In the genomic region with DNA sequence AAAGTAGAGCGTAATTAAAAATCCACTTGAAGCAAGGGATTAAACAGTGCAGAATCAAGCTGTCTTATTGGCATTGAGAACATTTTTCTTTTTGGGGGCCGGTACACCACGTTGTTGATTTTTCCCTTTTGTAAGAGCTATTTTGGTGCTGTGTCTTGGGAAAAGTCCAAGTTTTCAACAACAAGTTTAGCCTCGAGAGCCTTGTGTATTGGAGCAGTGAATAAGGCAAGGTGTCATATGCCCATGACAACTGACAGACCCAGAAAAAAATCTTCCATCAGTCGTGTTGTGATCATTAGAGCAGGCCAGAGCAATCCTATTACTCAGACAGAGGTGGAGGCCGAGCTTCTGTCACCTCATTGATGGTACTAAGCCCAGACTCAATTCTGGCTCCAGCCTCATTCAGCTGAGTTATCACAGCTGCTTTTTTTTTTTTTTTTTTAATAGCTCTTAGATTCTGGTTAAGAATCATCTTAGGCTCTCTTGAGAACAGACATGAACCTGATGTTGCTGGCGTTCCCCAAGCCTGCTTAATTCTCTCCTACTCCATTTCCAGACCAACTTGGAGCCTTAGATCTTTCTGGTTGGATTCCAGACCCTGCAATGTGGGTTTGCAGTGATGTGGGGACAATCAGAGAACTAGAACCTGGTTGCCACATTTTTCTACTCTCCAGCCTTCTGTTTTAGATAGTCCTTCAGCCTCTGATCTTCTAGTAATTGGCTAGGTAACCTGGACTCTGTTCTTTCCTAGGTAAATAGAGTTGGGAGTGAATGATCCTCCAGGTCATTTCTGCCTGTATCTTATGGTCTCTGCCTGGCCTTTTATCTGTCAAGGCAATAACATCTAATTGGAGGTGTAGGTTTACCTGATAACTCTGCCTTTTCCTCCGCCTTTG, we compare ENCODE assay signal across 11 cellular contexts. TPM values are rescaled to one million over a fixed set of nuclear protein-coding genes. Genes with fewer than 3 reads are reported as not detected.
DNase-seq lines count a peak whose midpoint lies in the region; ATAC-seq and TF ChIP-seq lines count a peak whose summit lies in the region.
"Had no signal": no experiment of that assay in that cellular context is flagged by ENCODE, and none has a peak within 500 bp of the region (broad histone marks: within the 10 kb centered on the region; RNA-seq: fewer than 3 reads in every experiment).

No MANE protein-coding gene starts in this region.

- peak; percentile 25 for DNase-seq in NCI-H1105 (lab: John Stamatoyannopoulos, UW)
- DNase-seq in cardiac fibroblast (ENCODE audit: low read depth in 2 of 2), result peak; percentile 33 to 71
- DNase-seq in left lung, result peak in 1 of 2 donors; percentile 37
- no peak for DNase-seq in activated CD4-positive, alpha-beta T cell treated with anti-CD3 and anti-CD28 coated beads for 4 hours
- DNase-seq in stimulated activated naive CD8-positive, alpha-beta T cell treated with anti-CD3 and anti-CD28 coated beads, Interleukin-15, Interleukin-2, amounts not matched to agents 100 U/mL and 50 U/mL, for 24 hours, result no peak
- DNase-seq in GM23248, result no peak
- DNase-seq in GM19240 (ENCODE audit: insufficient read length, low spot score), result no peak
- DNase-seq: BE2C; naive thymus-derived CD4-positive, alpha-beta T cell; NCI-H510A treated with DMSO at 0.1 percent for 48 hours had no signal

- no peaks in the 10 kb centered on the region for H3K79me2 ChIP-seq in GM23248 (ENCODE audit: insufficient read depth)

- peaks cover 5% of the 10 kb centered on the region; the same call in 1 of the 2 replicates for H3F3A ChIP-seq in GM23248 (ENCODE audit: insufficient read depth)

- H3K27me3 ChIP-seq in left lung (no peaks in the 10 kb centered on the region), stomach smooth muscle (ENCODE audit: control insufficient read depth in 1 of 2, insufficient read depth in 2 of 2, low read length in 2 of 2) (no peaks in the 10 kb centered on the region), GM23248 (replicated peaks; ENCODE audit: insufficient read depth) (no peaks in the 10 kb centered on the region)
- H3K27me3 ChIP-seq: BE2C had no signal

- 46 to 48% methylated on average over 8 of the region's 8 CpGs for WGBS in GM23248 (ENCODE audit: low coverage in 1 of 2, low lambda C conversion rate in 2 of 2, missing lambda C conversion rate in 2 of 2), 2 experiments

- ATAC-seq in left lung, result peak; percentile 86
- ATAC-seq in stimulated activated naive CD8-positive, alpha-beta T cell treated with anti-CD3 and anti-CD28 coated beads, Interleukin-15, Interleukin-2, amounts not matched to agents 100 U/mL and 50 U/mL, for 24 hours, result no peak
- ATAC-seq: naive thymus-derived CD4-positive, alpha-beta T cell had no signal

- no peaks in the 10 kb centered on the region for H3K36me3 ChIP-seq in left lung
- H3K36me3 ChIP-seq in stomach smooth muscle (ENCODE audit: control insufficient read depth in 2 of 2, insufficient read depth in 2 of 2, low read length in 2 of 2), result no peaks in the 10 kb centered on the region
- no peaks in the 10 kb centered on the region for H3K36me3 ChIP-seq in GM23248 (ENCODE audit: low read depth)
- H3K36me3 ChIP-seq: BE2C had no signal

- H3K9me3 ChIP-seq in left lung, result no peaks in the 10 kb centered on the region
- H3K9me3 ChIP-seq in stomach smooth muscle (ENCODE audit: control insufficient read depth in 2 of 2, low read length in 2 of 2), result no peaks in the 10 kb centered on the region
- no peaks in the 10 kb centered on the region for H3K9me3 ChIP-seq in GM23248 (ENCODE audit: low read depth)
- H3K9me3 ChIP-seq: BE2C had no signal

- H3K4me3 ChIP-seq in cardiac fibroblast (replicated peaks in 1 of 2; ENCODE audit: low read depth in 2 of 2, low read length in 2 of 2) (no peak overlapping the region), left lung (no peak overlapping the region), stomach smooth muscle (ENCODE audit: low read length in 2 of 2) (no peak overlapping the region), GM23248 (no peak overlapping the region)

- intact Hi-C loops in left lung (cut with DNase I), result no loop called here

- H2AFZ ChIP-seq in GM23248, result no peak overlapping the region

- no peaks in the 10 kb centered on the region for H4K20me1 ChIP-seq in GM23248 (ENCODE audit: insufficient read depth)

- H3K9me2 ChIP-seq in GM23248 (ENCODE audit: insufficient read depth), result no peaks in the 10 kb centered on the region

- H3K27ac ChIP-seq in left lung (peak overlapping the region in 1 of 2 donors; percentile 49), stomach smooth muscle (ENCODE audit: low read length) (peak overlapping the region; percentile 53), GM23248 (no peak overlapping the region)

- H3K4me1 ChIP-seq in left lung (peaks cover 2 to 5% of the 10 kb centered on the region in 2 donors), stomach smooth muscle (ENCODE audit: control insufficient read depth, insufficient read depth, low read length) (peaks cover 5% of the 10 kb centered on the region), GM23248 (ENCODE audit: insufficient read depth) (0 out of 2 replicates have a peak, but pooled peaks cover 6% of the 10 kb centered on the region)
- H3K4me1 ChIP-seq: BE2C had no signal

- in situ Hi-C loops in GM23248 (cut with MboI), result no loop called here

- H3K9ac ChIP-seq in stomach smooth muscle (ENCODE audit: low read length in 2 of 2), result peak overlapping the region in 1 of 2 donors; percentile 13
- H3K9ac ChIP-seq in GM23248, result no peak overlapping the region

- no peak overlapping the region for H3K4me2 ChIP-seq in GM23248 (ENCODE audit: unreplicated experiment)

- TF ChIP-seq CTCF in cardiac fibroblast (IDR thresholded peaks at IDR 0.05; ENCODE audit: low read depth, low read length), result no peak
- no peak for TF ChIP-seq CTCF in left lung (IDR thresholded peaks at IDR 0.05)

RNA-seq across cellular contexts. Expression of a gene that starts 43.2 kb away (rescaled TPM):
- total RNA-seq in left lung, result under 1 TPM in 1 of 2 donors, not detected in 1; 0.26 TPM
- not detected in 2 replicates for total RNA-seq in GM23248 (2014; rRNA removed; shearing (Covaris generic))
- polyA plus RNA-seq in GM23248 (2016; fragmentation: Nextera tagmentation; extraction: Ambion mirVana), result not detected in 2 replicates
- total RNA-seq: naive thymus-derived CD4-positive, alpha-beta T cell had no signal
- polyA plus RNA-seq: naive thymus-derived CD4-positive, alpha-beta T cell had no signal

RNA-seq across cellular contexts. Expression of a gene that starts 58.7 kb away (rescaled TPM):
- total RNA-seq in left lung, result 10 to 100 TPM; 12.4 to 23.1 TPM
- total RNA-seq in GM23248 (2014; rRNA removed; shearing (Covaris generic)), result 16.8 and 17.7 TPM in 2 replicates
- 40.3 and 42.5 TPM in 2 replicates for polyA plus RNA-seq in GM23248 (2016; fragmentation: Nextera tagmentation; extraction: Ambion mirVana)

Comparison
In these comparisons a context has a peak if more than half of its experiments do, and no peak if none do; other contexts are left out.
1. DNase-seq: peak in NCI-H1105 (single experiment) and cardiac fibroblast (2 of 2); none in activated CD4-positive, alpha-beta T cell treated with anti-CD3 and anti-CD28 coated beads for 4 hours (0 of 2), stimulated activated naive CD8-positive, alpha-beta T cell treated with anti-CD3 and anti-CD28 coated beads, Interleukin-15, Interleukin-2, amounts not matched to agents 100 U/mL and 50 U/mL, for 24 hours (single experiment), GM23248 (single experiment) and GM19240 (single experiment).